Comparison of ENCODE assay signal across 16 cellular contexts in genomic region chr14:99685061-99685995, GRCh38. TPM values are rescaled to one million over a fixed set of nuclear protein-coding genes. Genes with fewer than 3 reads are reported as not detected.
A peak's percentile ranks its signal among the peaks of the same experiment; 100 is the strongest.
DNase-seq lines count a peak whose midpoint lies in the region; ATAC-seq and TF ChIP-seq lines count a peak whose summit lies in the region.
"Had no signal": no experiment of that assay in that cellular context is flagged by ENCODE, and none has a peak within 500 bp of the region (broad histone marks: within the 10 kb centered on the region; RNA-seq: fewer than 3 reads in every experiment).

No MANE protein-coding gene starts in this region.

- no peak overlapping the region for H4K91ac ChIP-seq in H9 (ENCODE audit: insufficient read length, low read depth, low read length)

- H2BK15ac ChIP-seq in H9 (ENCODE audit: low read depth, low read length) = no peak overlapping the region

- peaks cover 48% of the 10 kb centered on the region for H3K27me3 Mint-ChIP-seq in T-helper 1 cell treated with Interleukin-12 subunit alpha and Interleukin-12 subunit beta and Interleukin-4 antibody, amounts not matched to agents 30 μg/mL and 1 μg/mL, for 36 hours (ENCODE audit: low read depth)
- H3K27me3 Mint-ChIP-seq in H9 (ENCODE audit: low read depth) = peaks cover 16% of the 10 kb centered on the region

- H3K79me1 ChIP-seq in H9 (ENCODE audit: insufficient read depth, low read depth, low read length, poor library complexity, severe bottlenecking) = no peaks in the 10 kb centered on the region

- no peak overlapping the region for H3T11ph ChIP-seq in H9 (ENCODE audit: low read length)

- H2AK5ac ChIP-seq in H9 (ENCODE audit: insufficient read length, low read length) = no peak overlapping the region

- H2BK12ac ChIP-seq in H9 (ENCODE audit: insufficient read length, low read depth, low read length) = no peak overlapping the region

- no peaks in the 10 kb centered on the region for H3K36me3 ChIP-seq in neuron (ENCODE audit: insufficient read depth, low read length)
- H3K36me3 ChIP-seq in brain microvascular endothelial cell (replicated peaks) = no peaks in the 10 kb centered on the region
- H3K36me3 ChIP-seq: right lobe of liver, thyroid gland had no signal

- H3K27me3 ChIP-seq in H9 (ENCODE audit: insufficient read depth, low read length) (no peaks in the 10 kb centered on the region), dorsolateral prefrontal cortex (no peaks in the 10 kb centered on the region), neuron (ENCODE audit: insufficient read depth, low read length) (no peaks in the 10 kb centered on the region), brain microvascular endothelial cell (replicated peaks) (peaks cover 2% of the 10 kb centered on the region)
- H3K27me3 ChIP-seq: right lobe of liver, thyroid gland had no signal

- H3K27ac Mint-ChIP-seq in T-helper 1 cell treated with Interleukin-12 subunit alpha and Interleukin-12 subunit beta and Interleukin-4 antibody, amounts not matched to agents 30 μg/mL and 1 μg/mL, for 36 hours = no peak overlapping the region
- H3K27ac Mint-ChIP-seq in H9 = no peak overlapping the region; a peak in 1 of 7 replicates

- H2AFZ ChIP-seq in H9 (ENCODE audit: low read length) (no peak overlapping the region), neuron (ENCODE audit: low read depth, low read length) (no peak overlapping the region)

- intact Hi-C loops in dorsolateral prefrontal cortex (cut with DNase I) = no loop called here

- peak overlapping the region in 41 of 59 donors; percentile 3 to 97 (median 81) for H3K4me3 ChIP-seq in dorsolateral prefrontal cortex
- peak overlapping the region; percentile 66 for H3K4me3 ChIP-seq in neuron (ENCODE audit: low read length)
- no peak overlapping the region for H3K4me3 ChIP-seq in brain microvascular endothelial cell (ENCODE audit: low read depth, low read length)
- H3K4me3 ChIP-seq: mucosa of descending colon had no signal

- H3K27ac ChIP-seq in H9 (ENCODE audit: insufficient read length, low read depth, low read length) (no peak overlapping the region), dorsolateral prefrontal cortex (peak overlapping the region in 6 of 59 donors; percentile 1 to 42 (median 36)), brain microvascular endothelial cell (no peak overlapping the region)
- H3K27ac ChIP-seq: KMS-11, right lobe of liver, thyroid gland had no signal

- H3K4me3 Mint-ChIP-seq in T-helper 1 cell treated with Interleukin-12 subunit alpha and Interleukin-12 subunit beta and Interleukin-4 antibody, amounts not matched to agents 30 μg/mL and 1 μg/mL, for 36 hours = peak overlapping the region; percentile 66
- peak overlapping the region; percentile 58 to 80 for H3K4me3 Mint-ChIP-seq in H9

- H2BK20ac ChIP-seq in H9 (ENCODE audit: low read depth, low read length, poor library complexity, severe bottlenecking) = no peak overlapping the region

- H3K18ac ChIP-seq in H9 (ENCODE audit: insufficient read length, low read depth, low read length) = no peak overlapping the region

- H3K9me3 ChIP-seq in H9 (ENCODE audit: control insufficient read depth, low read depth, low read length) = no peaks in the 10 kb centered on the region
- no peaks in the 10 kb centered on the region for H3K9me3 ChIP-seq in neuron (ENCODE audit: low read length)
- H3K9me3 ChIP-seq: A549, mucosa of descending colon, right lobe of liver, thyroid gland had no signal

- H3K4me1 ChIP-seq in H9 (ENCODE audit: insufficient read depth, low read length) (no peaks in the 10 kb centered on the region), neuron (ENCODE audit: insufficient read depth, low read length) (peaks cover 29% of the 10 kb centered on the region)

- H4K20me1 ChIP-seq in H9 (ENCODE audit: control insufficient read depth, insufficient read depth, insufficient read length) = no peaks in the 10 kb centered on the region

- no peak overlapping the region for H4K8ac ChIP-seq in H9 (replicated peaks; ENCODE audit: insufficient read length, low read depth, low read length)

- no peak overlapping the region for H2BK120ac ChIP-seq in H9 (ENCODE audit: low read depth, low read length, poor library complexity, severe bottlenecking)

- peaks cover 8% of the 10 kb centered on the region for H3K23me2 ChIP-seq in H9 (ENCODE audit: insufficient read length, low read depth, low read length, poor library complexity, severe bottlenecking)

- H4K5ac ChIP-seq in H9 (ENCODE audit: insufficient read length, low read depth, low read length) = no peak overlapping the region

- no peaks in the 10 kb centered on the region for H3K36me3 Mint-ChIP-seq in T-helper 1 cell treated with Interleukin-12 subunit alpha and Interleukin-12 subunit beta and Interleukin-4 antibody, amounts not matched to agents 30 μg/mL and 1 μg/mL, for 36 hours (ENCODE audit: low read depth)
- H3K36me3 Mint-ChIP-seq in H9 (ENCODE audit: insufficient read depth in 1 of 3, low read depth in 3 of 3) = no peaks in the 10 kb centered on the region

- TF ChIP-seq CTCF in H9 (conservative IDR thresholded peaks at IDR 0.05) (no peak), dorsolateral prefrontal cortex (IDR thresholded peaks at IDR 0.05 in 54 of 56, conservative IDR thresholded peaks at IDR 0.05 in 2 of 56; ENCODE audit: low read depth in 1 of 56, partially characterized antibody in 56 of 56) (no peak), brain microvascular endothelial cell (IDR thresholded peaks at IDR 0.05; ENCODE audit: low read depth, low read length, missing control alignments) (no peak)

- no peak overlapping the region for H2BK5ac ChIP-seq in H9 (ENCODE audit: insufficient read length, low read length)

- DNase-seq in T-helper 1 cell (no peak), H9 (peak; percentile 33), dorsolateral prefrontal cortex (peak in 1 of 10 donors; percentile 22), brain microvascular endothelial cell (no peak), NCI-H345 treated with DMSO at 0.1 percent for 48 hours (lab: John Stamatoyannopoulos, UW; ENCODE audit: unreplicated experiment) (no peak)
- DNase-seq: DMS153, mucosa of descending colon, NCI-H1694 treated with DMSO at 0.1 percent for 48 hours, thyroid gland had no signal

- H3K9ac ChIP-seq in H9 (ENCODE audit: extremely low read depth, insufficient read length, low read length) = no peak overlapping the region
- H3K9ac ChIP-seq: KMS-11 had no signal

- no peak overlapping the region for H3K56ac ChIP-seq in H9 (ENCODE audit: insufficient read length, low read depth, low read length)

- peak overlapping the region; percentile 42 for H3K4me2 ChIP-seq in H9 (ENCODE audit: insufficient read depth, insufficient read length, low read length)

- WGBS in H9 (ENCODE audit: extremely low coverage, insufficient read length, low lambda C conversion rate) = no CpG with 5 or more reads among the region's 12 CpGs

- no peaks in the 10 kb centered on the region for H3K79me2 ChIP-seq in H9 (ENCODE audit: insufficient read depth, low read length)

- H3K23ac ChIP-seq in H9 (ENCODE audit: insufficient read length, low read depth, low read length) = no peak overlapping the region

- no peak overlapping the region for H3K4ac ChIP-seq in H9 (ENCODE audit: low read depth, low read length)

- H3K14ac ChIP-seq in H9 (ENCODE audit: insufficient read depth, low read length) = no peak overlapping the region

- peaks cover 8% of the 10 kb centered on the region for H3K4me1 Mint-ChIP-seq in T-helper 1 cell treated with Interleukin-12 subunit alpha and Interleukin-12 subunit beta and Interleukin-4 antibody, amounts not matched to agents 30 μg/mL and 1 μg/mL, for 36 hours (ENCODE audit: low read depth)
- peaks cover 20 to 34% of the 10 kb centered on the region in 2 experiments for H3K4me1 Mint-ChIP-seq in H9

- H3K9me3 Mint-ChIP-seq in T-helper 1 cell treated with Interleukin-12 subunit alpha and Interleukin-12 subunit beta and Interleukin-4 antibody, amounts not matched to agents 30 μg/mL and 1 μg/mL, for 36 hours = no peaks in the 10 kb centered on the region
- H3K9me3 Mint-ChIP-seq in H9 = no peaks in the 10 kb centered on the region

- no peak for ATAC-seq in GM21528 (IDR thresholded peaks at IDR 0.05; ENCODE audit: low FRiP score, unreplicated experiment)

- in situ Hi-C loops in brain microvascular endothelial cell (cut with HindIII; ENCODE audit: low pct_ligation_motif_present, low sequenced_read_pairs) = no loop called here

RNA-seq across cellular contexts. Expression of gene CYP46A1, which starts 1.2 kb away (rescaled TPM):
- total RNA-seq in H9 (2021) (0.59 and 0.75 TPM in 2 replicates), dorsolateral prefrontal cortex (100 to 1,000 TPM in 17 of 120 experiments, 10 to 100 TPM in 103; 26.0 to 165 (median 81.5) TPM)
- total RNA-seq: esophagus mucosa had no signal

RNA-seq across cellular contexts. Expression of gene HHIPL1, which starts 40.4 kb away (rescaled TPM):
- total RNA-seq in H9 (2021) = 2.6 and 2.9 TPM in 2 replicates
- 10 to 100 TPM in 118 of 120 experiments, 1 to 10 TPM in 2; 8.6 to 35.8 (median 18.2) TPM for total RNA-seq in dorsolateral prefrontal cortex

Comparison
In these comparisons a context has a peak if more than half of its experiments do, and no peak if none do; other contexts are left out.
1. RNA of gene CYP46A1, which starts 1.2 kb away (total RNA-seq): 26.0 to 165 TPM in dorsolateral prefrontal cortex; 0.59 to 0.75 TPM in H9; every median in the first group is over 10 times any median in the second.